In the genomic region with DNA sequence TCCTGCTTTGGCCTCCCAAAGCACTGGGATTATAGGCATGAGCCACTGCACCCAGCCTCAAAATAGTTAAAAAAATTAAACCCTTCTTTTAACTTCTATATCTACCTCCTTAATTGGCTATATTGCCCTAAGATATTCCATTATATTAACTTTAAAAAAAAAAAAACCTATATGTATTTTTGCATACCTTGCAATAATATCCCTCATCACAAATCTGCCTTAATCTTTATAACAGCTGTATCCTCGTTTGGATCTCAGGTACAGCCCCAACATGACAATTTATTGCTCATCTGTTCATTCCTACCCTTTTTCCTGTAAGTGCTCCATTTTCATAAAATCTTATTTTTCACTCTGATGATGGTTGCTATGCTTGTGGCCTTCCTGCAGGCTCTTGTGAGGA, we compare ENCODE assay signal across 2 cellular contexts.
TF ChIP-seq lines count a peak whose summit lies in the region.

No MANE protein-coding gene starts in this region.

TF ChIP-seq in HepG2, 621 proteins besides CTCF, POLR2A, EP300 and RAD21:
- TF ChIP-seq SALL2 (CRISPR knock-in tag; IDR thresholded peaks at IDR 0.05) (no peak), MAFF (IDR thresholded peaks at IDR 0.05; ENCODE audit: low read depth, low read length) (peak; percentile 48), MAFK (conservative IDR thresholded peaks at IDR 0.05 in 1 of 2, IDR thresholded peaks at IDR 0.05 in 1 of 2; ENCODE audit: low read length in 2 of 2) (peak; percentile 36 to 74; a peak in 3 of 4 replicates)

TF ChIP-seq in K562, 482 proteins besides CTCF, POLR2A, EP300 and RAD21:
- TF ChIP-seq MAFG (tag; conservative IDR thresholded peaks at IDR 0.05) (peak; percentile 45), CREB1 (IDR thresholded peaks at IDR 0.05) (no peak), CREB1 (CRISPR knock-in tag; IDR thresholded peaks at IDR 0.05) (no peak), MAFK (IDR thresholded peaks at IDR 0.05; ENCODE audit: low read length) (peak; percentile 43; the same call in 1 of the 2 replicates), NCOA4 (IDR thresholded peaks at IDR 0.05; ENCODE audit: partially characterized antibody) (no peak), C11orf30 (IDR thresholded peaks at IDR 0.05; ENCODE audit: low read depth) (peak; percentile 61; the same call in 1 of the 2 replicates), POLR2H (tag; IDR thresholded peaks at IDR 0.05; ENCODE audit: low read depth) (no peak), ZNF316 (IDR thresholded peaks at IDR 0.05) (peak; percentile 82), ZC3H4 (CRISPR knock-in tag; IDR thresholded peaks at IDR 0.05; ENCODE audit: borderline replicate concordance) (no peak), MAFF (IDR thresholded peaks at IDR 0.05; ENCODE audit: low read length) (peak; percentile 39)
- TF ChIP-seq, protein P1, sequence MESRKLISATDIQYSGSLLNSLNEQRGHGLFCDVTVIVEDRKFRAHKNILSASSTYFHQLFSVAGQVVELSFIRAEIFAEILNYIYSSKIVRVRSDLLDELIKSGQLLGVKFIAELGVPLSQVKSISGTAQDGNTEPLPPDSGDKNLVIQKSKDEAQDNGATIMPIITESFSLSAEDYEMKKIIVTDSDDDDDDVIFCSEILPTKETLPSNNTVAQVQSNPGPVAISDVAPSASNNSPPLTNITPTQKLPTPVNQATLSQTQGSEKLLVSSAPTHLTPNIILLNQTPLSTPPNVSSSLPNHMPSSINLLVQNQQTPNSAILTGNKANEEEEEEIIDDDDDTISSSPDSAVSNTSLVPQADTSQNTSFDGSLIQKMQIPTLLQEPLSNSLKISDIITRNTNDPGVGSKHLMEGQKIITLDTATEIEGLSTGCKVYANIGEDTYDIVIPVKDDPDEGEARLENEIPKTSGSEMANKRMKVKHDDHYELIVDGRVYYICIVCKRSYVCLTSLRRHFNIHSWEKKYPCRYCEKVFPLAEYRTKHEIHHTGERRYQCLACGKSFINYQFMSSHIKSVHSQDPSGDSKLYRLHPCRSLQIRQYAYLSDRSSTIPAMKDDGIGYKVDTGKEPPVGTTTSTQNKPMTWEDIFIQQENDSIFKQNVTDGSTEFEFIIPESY (CRISPR knock-in tag; IDR thresholded peaks at IDR 0.05), result no peak
TF ChIP-seq in K562: peak in this region for 5.
